Comparison of ENCODE assay signal across 20 cellular contexts in the genomic region with DNA sequence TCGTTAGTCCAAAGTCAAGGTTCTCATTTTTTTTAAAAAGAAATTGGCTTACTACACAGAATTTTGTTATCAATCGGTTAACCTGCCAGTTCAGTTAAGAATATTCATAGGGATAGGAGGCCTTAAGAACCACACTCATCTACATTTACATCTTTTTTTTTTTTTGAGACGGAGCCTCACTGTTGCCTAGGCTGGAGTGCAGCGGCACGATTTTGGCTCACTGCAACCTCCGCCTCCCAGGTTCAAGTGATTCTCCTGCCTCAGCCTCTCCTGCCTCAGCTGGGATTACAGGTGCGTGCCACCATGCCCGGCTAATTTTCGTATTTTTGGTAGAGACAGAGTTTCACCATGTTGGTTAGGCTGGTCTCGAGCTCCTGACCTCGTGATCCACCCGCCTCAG. TPM values are rescaled to one million over a fixed set of nuclear protein-coding genes. Genes with fewer than 3 reads are reported as not detected.
DNase-seq lines count a peak whose midpoint lies in the region; ATAC-seq, FAIRE-seq and TF ChIP-seq lines count a peak whose summit lies in the region.
"Had no signal": no experiment of that assay in that cellular context is flagged by ENCODE, and none has a peak within 500 bp of the region (broad histone marks: within the 10 kb centered on the region; RNA-seq: fewer than 3 reads in every experiment).

No MANE protein-coding gene starts in this region.

- CTCF ChIA-PET in activated CD8-positive, alpha-beta T cell treated with anti-CD3 and anti-CD28 coated beads for 36 hours (lab: Charles Lee), result interaction anchor here (0.9 to 1.6 kb wide), 3 partner anchors 9 to 23 kb away, joined by 3 read pairs; no protein-coding TSS in a partner anchor

- no peak for DNase-seq in CD4-positive, CD25-positive, alpha-beta regulatory T cell
- DNase-seq in GM12891 (ENCODE audit: insufficient read length, low spot score), result no peak
- no peak for DNase-seq in activated CD8-positive, alpha-beta T cell treated with anti-CD3 and anti-CD28 coated beads for 36 hours
- DNase-seq in naive B cell, result no peak
- DNase-seq in GM19240 (ENCODE audit: insufficient read length, low spot score), result no peak
- no peak for DNase-seq in DMS 273 (lab: John Stamatoyannopoulos, UW; ENCODE audit: unreplicated experiment)
- no peak for DNase-seq in stimulated activated CD4-positive, alpha-beta T cell treated with anti-CD3 and anti-CD28 coated beads, Interleukin-1b, Interleukin-23, amount 100 ng/mL, for 48 hours
- DNase-seq: activated CD4-positive, alpha-beta T cell treated with anti-CD3 and anti-CD28 coated beads, Interleukin-2, amount 50 U/mL, for 1 hour; activated naive CD4-positive, alpha-beta T cell treated with anti-CD3 and anti-CD28 coated beads, Interleukin-2, amount 50 U/mL, for 16 hours; activated T-cell treated with anti-CD3 and anti-CD28 coated beads, Interleukin-2, amount 50 U/mL, for 4 hours; effector CD8-positive, alpha-beta T cell; mesendoderm; natural killer cell; NCI-H1436 treated with DMSO at 0.1 percent for 48 hours; NCI-H526; SW 1271 had no signal

- intact Hi-C loops in activated CD8-positive, alpha-beta T cell treated with anti-CD3 and anti-CD28 coated beads for 36 hours (cut with micrococcal nuclease), result no loop called here

- peaks cover 22% of the 10 kb centered on the region for H3K36me3 Mint-ChIP-seq in CD4-positive, CD25-positive, alpha-beta regulatory T cell
- peaks cover 59% of the 10 kb centered on the region for H3K36me3 Mint-ChIP-seq in activated CD8-positive, alpha-beta T cell treated with anti-CD3 and anti-CD28 coated beads for 36 hours (ENCODE audit: low read depth)
- peaks cover under 1 to 11% of the 10 kb centered on the region in 2 donors for H3K36me3 Mint-ChIP-seq in naive B cell

- H3K4me1 ChIP-seq in CD4-positive, CD25-positive, alpha-beta regulatory T cell (ENCODE audit: control insufficient read depth, insufficient read depth, low read length, poor library complexity, severe bottlenecking), result peaks cover 2% of the 10 kb centered on the region
- H3K4me1 ChIP-seq: parathyroid adenoma had no signal

- H3K9me3 Mint-ChIP-seq in CD4-positive, CD25-positive, alpha-beta regulatory T cell, result no peaks in the 10 kb centered on the region
- no peaks in the 10 kb centered on the region for H3K9me3 Mint-ChIP-seq in activated CD8-positive, alpha-beta T cell treated with anti-CD3 and anti-CD28 coated beads for 36 hours
- H3K9me3 Mint-ChIP-seq in naive B cell, result no peaks in the 10 kb centered on the region
- H3K9me3 Mint-ChIP-seq: activated T-cell treated with anti-CD3 and anti-CD28 coated beads, Interleukin-2, amount 50 U/mL, for 4 hours; natural killer cell had no signal

- H3K27me3 ChIP-seq in CD4-positive, CD25-positive, alpha-beta regulatory T cell (ENCODE audit: control insufficient read depth, insufficient read depth, low read length), result no peaks in the 10 kb centered on the region
- H3K27me3 ChIP-seq: esophagus muscularis mucosa, gastroesophageal sphincter, tibial nerve had no signal

- peak overlapping the region in 2 of 3 donors; percentile 50 to 79 for H3K27ac Mint-ChIP-seq in CD4-positive, CD25-positive, alpha-beta regulatory T cell
- peak overlapping the region; percentile 79 for H3K27ac Mint-ChIP-seq in activated CD8-positive, alpha-beta T cell treated with anti-CD3 and anti-CD28 coated beads for 36 hours
- peak overlapping the region in 5 of 6 donors; percentile 26 to 94 (median 65) for H3K27ac Mint-ChIP-seq in naive B cell

- POLR2A ChIA-PET in activated CD8-positive, alpha-beta T cell treated with anti-CD3 and anti-CD28 coated beads for 36 hours (lab: Charles Lee), result interaction anchor here (1.1 to 1.5 kb wide), 5 partner anchors 9 to 46 kb away, joined by 3 to 8 read pairs (median 4); no protein-coding TSS in a partner anchor

- no peak for TF ChIP-seq CTCF in activated CD8-positive, alpha-beta T cell treated with anti-CD3 and anti-CD28 coated beads for 36 hours (IDR thresholded peaks at IDR 0.05)

- no peak for ATAC-seq in CD4-positive, CD25-positive, alpha-beta regulatory T cell (ENCODE audit: low read depth in 2 of 2)
- no peak for ATAC-seq in activated CD8-positive, alpha-beta T cell treated with anti-CD3 and anti-CD28 coated beads for 36 hours
- no peak for ATAC-seq in naive B cell (ENCODE audit: low read depth in 2 of 2)
- ATAC-seq: gastroesophageal sphincter, natural killer cell had no signal

- no peak overlapping the region for H3K4me3 Mint-ChIP-seq in CD4-positive, CD25-positive, alpha-beta regulatory T cell
- no peak overlapping the region for H3K4me3 Mint-ChIP-seq in activated CD8-positive, alpha-beta T cell treated with anti-CD3 and anti-CD28 coated beads for 36 hours
- no peak overlapping the region for H3K4me3 Mint-ChIP-seq in naive B cell
- H3K4me3 Mint-ChIP-seq: activated T-cell treated with anti-CD3 and anti-CD28 coated beads, Interleukin-2, amount 50 U/mL, for 4 hours; natural killer cell had no signal

- no peaks in the 10 kb centered on the region for H3K9me3 ChIP-seq in CD4-positive, CD25-positive, alpha-beta regulatory T cell (ENCODE audit: control insufficient read depth in 2 of 2, low read length in 2 of 2)
- H3K9me3 ChIP-seq: esophagus muscularis mucosa, gastroesophageal sphincter, tibial nerve had no signal

- peaks cover 21% of the 10 kb centered on the region for H3K36me3 ChIP-seq in CD4-positive, CD25-positive, alpha-beta regulatory T cell (ENCODE audit: control insufficient read depth, insufficient read depth, low read length)

- TF ChIP-seq POLR2A in GM12891 (IDR thresholded peaks at IDR 0.05; ENCODE audit: low read depth, low read length), result 0 out of 2 replicates have a peak, but pooled peaks have one; percentile 21

- H3K4me1 Mint-ChIP-seq in CD4-positive, CD25-positive, alpha-beta regulatory T cell, result peaks cover 31 to 50% (median 42%) of the 10 kb centered on the region in 4 donors
- H3K4me1 Mint-ChIP-seq in activated CD8-positive, alpha-beta T cell treated with anti-CD3 and anti-CD28 coated beads for 36 hours (ENCODE audit: low read depth), result peaks cover 55% of the 10 kb centered on the region
- peaks cover 11 to 29% (median 22%) of the 10 kb centered on the region in 3 donors for H3K4me1 Mint-ChIP-seq in naive B cell

- no peaks in the 10 kb centered on the region for H3K27me3 Mint-ChIP-seq in CD4-positive, CD25-positive, alpha-beta regulatory T cell
- no peaks in the 10 kb centered on the region for H3K27me3 Mint-ChIP-seq in activated CD8-positive, alpha-beta T cell treated with anti-CD3 and anti-CD28 coated beads for 36 hours
- H3K27me3 Mint-ChIP-seq in naive B cell, result no peaks in the 10 kb centered on the region

- no peak for FAIRE-seq in GM12891 (lab: Jason Lieb, UNC)

- no peak overlapping the region for H3K27ac ChIP-seq in CD4-positive, CD25-positive, alpha-beta regulatory T cell (ENCODE audit: insufficient read depth, low read length, poor library complexity, severe bottlenecking)
- H3K27ac ChIP-seq: parathyroid adenoma had no signal

- H3K4me3 ChIP-seq in CD4-positive, CD25-positive, alpha-beta regulatory T cell (ENCODE audit: low read depth, low read length), result no peak overlapping the region
- H3K4me3 ChIP-seq: esophagus muscularis mucosa, gastroesophageal sphincter, tibial nerve had no signal

TF ChIP-seq in GM12891, 5 proteins besides CTCF, POLR2A, EP300 and RAD21:
- no peak for TF ChIP-seq PAX5 (IDR thresholded peaks at IDR 0.05; ENCODE audit: insufficient read depth, low read length, severe bottlenecking)
- no peak for TF ChIP-seq POLR2AphosphoS5 (IDR thresholded peaks at IDR 0.05; ENCODE audit: low read depth, low read length)
- no peak for TF ChIP-seq SPI1 (IDR thresholded peaks at IDR 0.05; ENCODE audit: low read depth, low read length)
- TF ChIP-seq TAF1 (IDR thresholded peaks at IDR 0.05; ENCODE audit: low read depth, low read length), result no peak
- no peak for TF ChIP-seq POU2F2 (IDR thresholded peaks at IDR 0.05; ENCODE audit: low read depth, low read length)

RNA-seq across cellular contexts. Expression of a gene that starts 33.7 kb away (rescaled TPM):
- 41.4 TPM for total RNA-seq in CD4-positive, CD25-positive, alpha-beta regulatory T cell
- polyA plus RNA-seq in CD4-positive, CD25-positive, alpha-beta regulatory T cell, result 10 to 100 TPM; 59.1 to 71.8 (median 66.1) TPM
- polyA plus RNA-seq in GM12891 (2012; ENCODE audit: low read depth, missing spikeins), result 50.2 TPM
- total RNA-seq in activated CD8-positive, alpha-beta T cell treated with anti-CD3 and anti-CD28 coated beads for 36 hours, result 100 to 1,000 TPM; 164 to 186 TPM
- polyA plus RNA-seq in naive B cell (ENCODE audit: low read depth in 6 of 6), result 10 to 100 TPM; 45.5 to 63.7 (median 56.4) TPM

RNA-seq across cellular contexts. Expression of a gene that starts 33.9 kb away (rescaled TPM):
- total RNA-seq in CD4-positive, CD25-positive, alpha-beta regulatory T cell, result 30.6 TPM
- polyA plus RNA-seq in CD4-positive, CD25-positive, alpha-beta regulatory T cell, result 10 to 100 TPM; 38.5 to 56.9 (median 41.2) TPM
- polyA plus RNA-seq in GM12891 (2012; ENCODE audit: low read depth, missing spikeins), result 21.1 TPM
- 10 to 100 TPM; 24.9 to 26.8 TPM for total RNA-seq in activated CD8-positive, alpha-beta T cell treated with anti-CD3 and anti-CD28 coated beads for 36 hours
- polyA plus RNA-seq in naive B cell (ENCODE audit: low read depth in 6 of 6), result 10 to 100 TPM; 26.8 to 60.9 (median 41.2) TPM

RNA-seq across cellular contexts. Expression of a gene that starts 48.5 kb away (rescaled TPM):
- total RNA-seq in CD4-positive, CD25-positive, alpha-beta regulatory T cell, result 74.9 TPM
- 10 to 100 TPM; 10.6 to 13.1 (median 12.6) TPM for polyA plus RNA-seq in CD4-positive, CD25-positive, alpha-beta regulatory T cell
- 6.3 TPM for polyA plus RNA-seq in GM12891 (2012; ENCODE audit: low read depth, missing spikeins)
- total RNA-seq in activated CD8-positive, alpha-beta T cell treated with anti-CD3 and anti-CD28 coated beads for 36 hours, result 10 to 100 TPM; 41.4 to 49.6 TPM
- 10 to 100 TPM; 11.9 to 20.1 (median 15.4) TPM for polyA plus RNA-seq in naive B cell (ENCODE audit: low read depth in 6 of 6)
